9 cellular contexts compared by ENCODE assay signal in genomic region chr15:64690578-64691296, GRCh38.
A peak's percentile ranks its signal among the peaks of the same experiment; 100 is the strongest.
DNase-seq lines count a peak whose midpoint lies in the region; ATAC-seq, FAIRE-seq and TF ChIP-seq lines count a peak whose summit lies in the region.
"Had no signal": no experiment of that assay in that cellular context is flagged by ENCODE, and none has a peak within 500 bp of the region (broad histone marks: within the 10 kb centered on the region; RNA-seq: fewer than 3 reads in every experiment).

No MANE protein-coding gene starts in this region.

- H3K9me3 ChIP-seq in astrocyte (ENCODE audit: insufficient read depth, low read depth, low read length), result no peaks in the 10 kb centered on the region
- no peaks in the 10 kb centered on the region for H3K9me3 ChIP-seq in HepG2 (ENCODE audit: low read length)
- no peaks in the 10 kb centered on the region for H3K9me3 ChIP-seq in tibial nerve
- H3K9me3 ChIP-seq: BLaER1 had no signal

- POLR2A ChIA-PET in HepG2 (lab: Yijun Ruan, JAX), result no interaction called here

- peaks cover 89% of the 10 kb centered on the region for H3K36me3 Mint-ChIP-seq in activated T-cell treated with anti-CD3 and anti-CD28 coated beads, Interleukin-2, amount 50 U/mL, for 24 hours (ENCODE audit: low read depth)
- peaks cover 17% of the 10 kb centered on the region for H3K36me3 Mint-ChIP-seq in astrocyte (ENCODE audit: low read depth, unreplicated experiment)

- FAIRE-seq in astrocyte (lab: Jason Lieb, UNC) (no peak), HepG2 (lab: Jason Lieb, UNC) (peak; percentile 68)

- peaks cover 9% of the 10 kb centered on the region for H3K4me1 ChIP-seq in astrocyte (ENCODE audit: insufficient read depth, low read length)
- peaks cover 23% of the 10 kb centered on the region for H3K4me1 ChIP-seq in HepG2 (ENCODE audit: insufficient read depth, low read length)
- peaks cover 6 to 81% (median 38%) of the 10 kb centered on the region in 4 donors for H3K4me1 ChIP-seq in tibial nerve

- H3K27me3 Mint-ChIP-seq in activated T-cell treated with anti-CD3 and anti-CD28 coated beads, Interleukin-2, amount 50 U/mL, for 24 hours, result no peaks in the 10 kb centered on the region
- H3K27me3 Mint-ChIP-seq in astrocyte (ENCODE audit: low read depth, unreplicated experiment), result no peaks in the 10 kb centered on the region

- H3K27ac Mint-ChIP-seq in activated T-cell treated with anti-CD3 and anti-CD28 coated beads, Interleukin-2, amount 50 U/mL, for 24 hours, result peak overlapping the region; percentile 88
- no peak overlapping the region for H3K27ac Mint-ChIP-seq in astrocyte (ENCODE audit: unreplicated experiment)

- peak; percentile 29 for TF ChIP-seq CTCF in astrocyte (IDR thresholded peaks at IDR 0.05; ENCODE audit: insufficient read depth, low read depth, low read length)
- TF ChIP-seq CTCF in HepG2 (CRISPR knock-in tag; IDR thresholded peaks at IDR 0.05), result no peak
- TF ChIP-seq CTCF in tibial nerve (IDR thresholded peaks at IDR 0.05), result no peak

- no peak overlapping the region for H3K27ac ChIP-seq in astrocyte (ENCODE audit: low read depth, low read length)
- no peak overlapping the region for H3K27ac ChIP-seq in HepG2 (ENCODE audit: extremely low read length, insufficient read depth, low read length)
- peak overlapping the region in 3 of 4 donors; percentile 24 to 88 (median 46) for H3K27ac ChIP-seq in tibial nerve
- H3K27ac ChIP-seq: BLaER1 had no signal

- TF ChIP-seq POLR2A in HepG2 (IDR thresholded peaks at IDR 0.05; ENCODE audit: insufficient read depth in 1 of 2, low read depth in 2 of 2, low read length in 2 of 2) (no peak), tibial nerve (IDR thresholded peaks at IDR 0.05) (no peak)

- H3K27me3 ChIP-seq in astrocyte (ENCODE audit: insufficient read depth, low read length) (no peaks in the 10 kb centered on the region), HepG2 (ENCODE audit: control insufficient read depth in 1 of 2, insufficient read depth in 2 of 2, low read length in 2 of 2) (no peaks in the 10 kb centered on the region), tibial nerve (no peaks in the 10 kb centered on the region)
- H3K27me3 ChIP-seq: BLaER1 had no signal

- intact Hi-C loops in HepG2 (cut with micrococcal nuclease; ENCODE audit: unreplicated experiment), result loop anchor here (1.0 kb wide), 1 partner anchor 38 kb away; no protein-coding TSS in a partner anchor

- no peak overlapping the region for H3K4me2 ChIP-seq in astrocyte (ENCODE audit: low read length)
- no peak overlapping the region for H3K4me2 ChIP-seq in HepG2 (ENCODE audit: low read depth, low read length)
- H3K4me2 ChIP-seq: BLaER1 had no signal

- peaks cover 33% of the 10 kb centered on the region for H3K79me2 ChIP-seq in astrocyte (ENCODE audit: insufficient read depth, low read length)
- peaks cover 3% of the 10 kb centered on the region for H3K79me2 ChIP-seq in HepG2 (ENCODE audit: insufficient read depth, low read length)

- H3K9me3 Mint-ChIP-seq in activated T-cell treated with anti-CD3 and anti-CD28 coated beads, Interleukin-2, amount 50 U/mL, for 24 hours, result no peaks in the 10 kb centered on the region
- no peaks in the 10 kb centered on the region for H3K9me3 Mint-ChIP-seq in astrocyte (ENCODE audit: unreplicated experiment)

- WGBS in HepG2 (ENCODE audit: low lambda C conversion rate), result 95% methylated on average over 6 of the region's 6 CpGs
- WGBS in tibial nerve, 2 donors, result 74 to 75% methylated on average over 6 of the region's 6 CpGs

- no peak for TF ChIP-seq RAD21 in HepG2 (CRISPR knock-in tag; IDR thresholded peaks at IDR 0.05)

- H3K36me3 ChIP-seq in astrocyte (ENCODE audit: insufficient read depth, low read length) (peaks cover 39% of the 10 kb centered on the region), HepG2 (replicated peaks in 1 of 2; ENCODE audit: control insufficient read depth in 1 of 2, insufficient read depth in 2 of 2, low read length in 2 of 2) (peaks cover 6 to 55% of the 10 kb centered on the region in 2 experiments; a peak in 4 of 5 replicates), tibial nerve (peaks cover 4 to 49% (median 18%) of the 10 kb centered on the region in 3 donors)

- no peak overlapping the region for H3K4me3 Mint-ChIP-seq in activated T-cell treated with anti-CD3 and anti-CD28 coated beads, Interleukin-2, amount 50 U/mL, for 24 hours
- no peak overlapping the region for H3K4me3 Mint-ChIP-seq in astrocyte (ENCODE audit: unreplicated experiment)

- no peak overlapping the region for H2AFZ ChIP-seq in astrocyte (ENCODE audit: low read depth, low read length)
- no peak overlapping the region for H2AFZ ChIP-seq in HepG2 (ENCODE audit: low read length)

- H3K4me1 Mint-ChIP-seq in activated T-cell treated with anti-CD3 and anti-CD28 coated beads, Interleukin-2, amount 50 U/mL, for 24 hours (ENCODE audit: low read depth), result peaks cover 27% of the 10 kb centered on the region
- H3K4me1 Mint-ChIP-seq in astrocyte (ENCODE audit: low read depth, unreplicated experiment), result peaks cover 19% of the 10 kb centered on the region

- no TSS peak for BruUV-seq in HepG2 (replicated peaks; lab: Mats Ljungman, UMichigan)

- CTCF ChIA-PET in HepG2 (lab: Yijun Ruan, JAX; ENCODE audit: low intra/inter-chr PET ratio, low total read pairs), result interaction anchor here (1.3 kb wide), 1 partner anchor 35 kb away, joined by 3 read pairs; no protein-coding TSS in a partner anchor

- H4K20me1 ChIP-seq in astrocyte (ENCODE audit: insufficient read depth, low read length) (peaks cover 84% of the 10 kb centered on the region), HepG2 (ENCODE audit: insufficient read depth, low read length) (no peaks in the 10 kb centered on the region; the same call in 1 of the 2 replicates)

- TF ChIP-seq EP300 in HepG2 (IDR thresholded peaks at IDR 0.05; ENCODE audit: low read depth in 2 of 2, low read length in 2 of 2) (no peak), HepG2 (CRISPR knock-in tag; IDR thresholded peaks at IDR 0.05; ENCODE audit: borderline replicate concordance) (no peak), tibial nerve (IDR thresholded peaks at IDR 0.05) (no peak)

- H3K9ac ChIP-seq in astrocyte (ENCODE audit: low read length), result no peak overlapping the region
- H3K9ac ChIP-seq in HepG2 (ENCODE audit: insufficient read depth, low read depth, low read length), result no peak overlapping the region
- H3K9ac ChIP-seq: BLaER1 had no signal

- no peak overlapping the region for H3K4me3 ChIP-seq in astrocyte (ENCODE audit: insufficient read depth, low read depth, low read length)
- no peak overlapping the region for H3K4me3 ChIP-seq in HepG2 (replicated peaks in 1 of 3; ENCODE audit: insufficient read depth in 1 of 3, low read depth in 2 of 3, low read length in 3 of 3)
- H3K4me3 ChIP-seq in tibial nerve, result no peak overlapping the region
- H3K4me3 ChIP-seq: BLaER1 had no signal

- no peak for DNase-seq in activated T-cell treated with anti-CD3 and anti-CD28 coated beads, Interleukin-2, amount 50 U/mL, for 24 hours
- DNase-seq in activated T-cell treated with anti-CD3 and anti-CD28 coated beads, Interleukin-2, amount 50 U/mL, for 1 hour, result no peak
- DNase-seq in astrocyte (ENCODE audit: low read depth) (no peak), HepG2 (ENCODE audit: low spot score) (no peak), tibial nerve (ENCODE audit: low spot score in 2 of 2) (no peak)
- DNase-seq in effector CD4-positive, alpha-beta T cell, result no peak

- ATAC-seq in HepG2 (peak; percentile 19; the same call in 1 of the 3 replicates), GM18519 (IDR thresholded peaks at IDR 0.05; ENCODE audit: low FRiP score, unreplicated experiment) (no peak), GM21381 (IDR thresholded peaks at IDR 0.05; ENCODE audit: unreplicated experiment) (no peak)

- in situ Hi-C loops in HepG2 (cut with HindIII; ENCODE audit: extremely low pct_ligation_motif_present, low pct_unique_long_range_greater_than_20kb), result loop anchor here (25.0 kb wide), 1 partner anchor 478 kb away; no protein-coding TSS in a partner anchor

TF ChIP-seq in HepG2, 621 proteins besides CTCF, POLR2A, EP300 and RAD21 (continues in another document):
- TF ChIP-seq NCOA5 (CRISPR knock-in tag; IDR thresholded peaks at IDR 0.05) (no peak), LCORL (IDR thresholded peaks at IDR 0.05) (no peak), LCORL (CRISPR knock-in tag; IDR thresholded peaks at IDR 0.05) (no peak), TMF1 (CRISPR knock-in tag; IDR thresholded peaks at IDR 0.05; ENCODE audit: low read depth) (no peak), TERF1 (CRISPR knock-in tag; IDR thresholded peaks at IDR 0.05) (no peak), ZFP82 (CRISPR knock-in tag; IDR thresholded peaks at IDR 0.05; ENCODE audit: borderline replicate concordance) (no peak), ZMAT5 (CRISPR knock-in tag; IDR thresholded peaks at IDR 0.05; ENCODE audit: borderline replicate concordance, low read depth) (no peak), SMAD1 (CRISPR knock-in tag; IDR thresholded peaks at IDR 0.05; ENCODE audit: borderline replicate concordance, low read depth) (no peak), BORCS8-MEF2B (CRISPR knock-in tag; IDR thresholded peaks at IDR 0.05) (no peak)

Comparison
In these comparisons a context has a peak if more than half of its experiments do, and no peak if none do; other contexts are left out.
1. H3K27ac ChIP-seq: peak in tibial nerve (3 of 4); none in astrocyte (single experiment) and HepG2 (single experiment).